Comparison of ENCODE assay signal across 10 cellular contexts in the genomic region with DNA sequence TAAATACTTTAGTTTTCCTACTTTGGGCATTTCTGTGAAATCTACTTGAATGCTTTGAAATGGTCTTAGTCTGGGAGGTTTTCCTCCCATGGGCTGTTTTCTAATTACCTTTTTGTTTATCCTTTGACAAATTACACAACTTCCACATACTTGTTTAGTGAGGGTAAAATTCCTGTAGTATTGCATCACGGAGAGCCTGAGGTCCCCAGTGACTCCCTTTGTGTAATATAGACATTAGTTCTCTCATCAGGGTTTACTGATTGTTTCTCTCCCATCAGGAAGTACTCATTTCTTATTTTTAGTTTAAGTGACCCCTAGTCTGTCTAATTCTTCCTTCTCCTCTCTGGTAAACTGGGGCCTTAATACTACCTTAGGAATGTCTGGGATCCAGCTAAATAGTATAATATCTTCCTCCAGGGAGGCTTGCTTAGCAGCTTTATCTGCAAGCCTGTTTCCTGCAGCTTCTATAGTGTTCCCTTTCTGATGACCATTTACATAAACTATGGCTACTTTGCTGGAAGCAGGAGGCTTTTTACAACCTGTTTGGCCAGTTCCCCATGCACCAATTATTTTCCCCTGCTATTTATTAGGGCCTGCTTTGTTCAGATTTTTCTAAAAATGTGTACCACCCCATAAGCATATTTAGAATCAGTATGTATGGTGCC.
DNase-seq lines count a peak whose midpoint lies in the region; ATAC-seq and TF ChIP-seq lines count a peak whose summit lies in the region.
"Had no signal": no experiment of that assay in that cellular context is flagged by ENCODE, and none has a peak within 500 bp of the region (broad histone marks: within the 10 kb centered on the region; RNA-seq: fewer than 3 reads in every experiment).

No MANE protein-coding gene starts in this region.

- intact Hi-C loops in spleen (cut with DNase I; ENCODE audit: low total_unique reads) = no loop called here
- intact Hi-C loops in naive thymus-derived CD4-positive, alpha-beta T cell (cut with micrococcal nuclease) = no loop called here

- H4K20me1 ChIP-seq in GM23248 (ENCODE audit: insufficient read depth) = no peaks in the 10 kb centered on the region

- POLR2A ChIA-PET in naive thymus-derived CD4-positive, alpha-beta T cell (lab: Charles Lee) = no interaction called here

- in situ Hi-C loops in GM23248 (cut with MboI) = no loop called here

- H2AFZ ChIP-seq in GM23248 = no peak overlapping the region

- H3K9ac ChIP-seq in GM23248 = no peak overlapping the region

- H3K27ac ChIP-seq in GM23248 = peak overlapping the region; percentile 35
- H3K27ac ChIP-seq in RWPE2 (ENCODE audit: poor library complexity, severe bottlenecking) = peak overlapping the region; percentile 85
- H3K27ac ChIP-seq in foreskin keratinocyte = no peak overlapping the region
- peak overlapping the region in 7 of 8 donors; percentile 6 to 90 (median 73) for H3K27ac ChIP-seq in spleen
- no peak overlapping the region for H3K27ac ChIP-seq in naive thymus-derived CD4-positive, alpha-beta T cell (ENCODE audit: low read depth, low read length)

- H3K9me2 ChIP-seq in GM23248 (ENCODE audit: insufficient read depth) = no peaks in the 10 kb centered on the region

- TF ChIP-seq CTCF in RWPE2 (IDR thresholded peaks at IDR 0.05; ENCODE audit: poor library complexity, severe bottlenecking) = no peak
- TF ChIP-seq CTCF in foreskin keratinocyte (conservative IDR thresholded peaks at IDR 0.05) = no peak
- no peak for TF ChIP-seq CTCF in spleen (IDR thresholded peaks at IDR 0.05 in 8 of 11, conservative IDR thresholded peaks at IDR 0.05 in 3 of 11)

- WGBS in GM23248 (ENCODE audit: low coverage in 1 of 2, low lambda C conversion rate in 2 of 2, missing lambda C conversion rate in 2 of 2), 2 experiments = 0% methylated on average over 1 of the region's 1 CpG
- 0 to 53% (median 30%) methylated on average over 1 of the region's 1 CpG for WGBS in spleen, 5 donors

- H3K4me3 ChIP-seq in GM23248 (no peak overlapping the region), RWPE2 (ENCODE audit: severe bottlenecking) (no peak overlapping the region), spleen (no peak overlapping the region)
- H3K4me3 ChIP-seq in naive thymus-derived CD4-positive, alpha-beta T cell (ENCODE audit: low read length) = no peak overlapping the region

- no peak overlapping the region for H3K4me2 ChIP-seq in GM23248 (ENCODE audit: unreplicated experiment)

- H3K79me2 ChIP-seq in GM23248 (ENCODE audit: insufficient read depth) = no peaks in the 10 kb centered on the region

- H3F3A ChIP-seq in GM23248 (ENCODE audit: insufficient read depth) = peaks cover 21% of the 10 kb centered on the region

- peaks cover 0 to 18% (median 0%) of the 10 kb centered on the region in 11 donors for H3K9me3 Mint-ChIP-seq in naive thymus-derived CD4-positive, alpha-beta T cell
- H3K9me3 Mint-ChIP-seq: activated CD4-positive, alpha-beta memory T cell treated with anti-CD3 and anti-CD28 coated beads for 36 hours had no signal

- H3K27me3 Mint-ChIP-seq in naive thymus-derived CD4-positive, alpha-beta T cell = peaks cover 0 to 5% (median 4%) of the 10 kb centered on the region in 5 donors

- peaks cover 7% of the 10 kb centered on the region for H3K4me1 ChIP-seq in GM23248 (ENCODE audit: insufficient read depth)
- peaks cover 50% of the 10 kb centered on the region for H3K4me1 ChIP-seq in RWPE2 (ENCODE audit: insufficient read depth, poor library complexity, severe bottlenecking)
- H3K4me1 ChIP-seq in foreskin keratinocyte = peaks cover 28% of the 10 kb centered on the region
- H3K4me1 ChIP-seq in spleen = peaks cover 6 to 54% (median 20%) of the 10 kb centered on the region in 6 donors
- H3K4me1 ChIP-seq in naive thymus-derived CD4-positive, alpha-beta T cell (ENCODE audit: control insufficient read depth in 2 of 2, insufficient read depth in 2 of 2, low read length in 2 of 2) = peaks cover 2 to 12% of the 10 kb centered on the region in 2 donors

- ATAC-seq in RWPE2 (ENCODE audit: low read depth) (peak; percentile 66), foreskin keratinocyte (peak; percentile 19), HG02884 (IDR thresholded peaks at IDR 0.05; ENCODE audit: unreplicated experiment) (no peak)
- no peak for ATAC-seq in naive thymus-derived CD4-positive, alpha-beta T cell

- DNase-seq in GM23248 = peak; percentile 77
- no peak for DNase-seq in RWPE2 (ENCODE audit: low spot score)
- DNase-seq in foreskin keratinocyte = peak; percentile 63 to 83
- DNase-seq in spleen = no peak
- no peak for DNase-seq in NCI-H2081 treated with DMSO at 0.1 percent for 48 hours (lab: John Stamatoyannopoulos, UW)
- DNase-seq in HUDEP-2 (lab: John Stamatoyannopoulos, UW; ENCODE audit: unreplicated experiment in 76 of 76) = no peak
- no peak for DNase-seq in naive thymus-derived CD4-positive, alpha-beta T cell
- DNase-seq: activated CD4-positive, alpha-beta memory T cell treated with anti-CD3 and anti-CD28 coated beads for 36 hours; effector CD4-positive, alpha-beta T cell had no signal

- CTCF ChIA-PET in naive thymus-derived CD4-positive, alpha-beta T cell (lab: Charles Lee) = no interaction called here

- no peak overlapping the region for H3K27ac Mint-ChIP-seq in naive thymus-derived CD4-positive, alpha-beta T cell
- H3K27ac Mint-ChIP-seq: activated CD4-positive, alpha-beta memory T cell treated with anti-CD3 and anti-CD28 coated beads for 36 hours had no signal

- H3K36me3 ChIP-seq in GM23248 (ENCODE audit: low read depth) (no peaks in the 10 kb centered on the region), RWPE2 (ENCODE audit: low read depth) (no peaks in the 10 kb centered on the region), spleen (no peaks in the 10 kb centered on the region)
- H3K36me3 ChIP-seq in naive thymus-derived CD4-positive, alpha-beta T cell (ENCODE audit: control insufficient read depth in 2 of 3, insufficient read depth in 3 of 3, low read length in 3 of 3) = no peaks in the 10 kb centered on the region

- H3K27me3 ChIP-seq in GM23248 (replicated peaks; ENCODE audit: insufficient read depth) (no peaks in the 10 kb centered on the region), RWPE2 (ENCODE audit: insufficient read depth, poor library complexity, severe bottlenecking) (no peaks in the 10 kb centered on the region), foreskin keratinocyte (no peaks in the 10 kb centered on the region), spleen (replicated peaks in 1 of 7) (no peaks in the 10 kb centered on the region)
- no peaks in the 10 kb centered on the region for H3K27me3 ChIP-seq in naive thymus-derived CD4-positive, alpha-beta T cell (ENCODE audit: control insufficient read depth in 2 of 2, insufficient read depth in 2 of 2, low read length in 2 of 2)

- no peak for TF ChIP-seq POLR2A in spleen (IDR thresholded peaks at IDR 0.05)

- H3K4me3 Mint-ChIP-seq in naive thymus-derived CD4-positive, alpha-beta T cell = no peak overlapping the region
- H3K4me3 Mint-ChIP-seq: activated CD4-positive, alpha-beta memory T cell treated with anti-CD3 and anti-CD28 coated beads for 36 hours had no signal

- H3K4me1 Mint-ChIP-seq in naive thymus-derived CD4-positive, alpha-beta T cell = peaks cover 2 to 45% (median 7%) of the 10 kb centered on the region in 7 donors

- peaks cover 0 to 40% (median 0%) of the 10 kb centered on the region in 5 donors for H3K36me3 Mint-ChIP-seq in naive thymus-derived CD4-positive, alpha-beta T cell
- H3K36me3 Mint-ChIP-seq: activated CD4-positive, alpha-beta memory T cell treated with anti-CD3 and anti-CD28 coated beads for 36 hours had no signal

- H3K9me3 ChIP-seq in GM23248 (ENCODE audit: low read depth) (no peaks in the 10 kb centered on the region), RWPE2 (ENCODE audit: severe bottlenecking) (no peaks in the 10 kb centered on the region), spleen (no peaks in the 10 kb centered on the region)
- H3K9me3 ChIP-seq in naive thymus-derived CD4-positive, alpha-beta T cell (ENCODE audit: control insufficient read depth in 2 of 3, low read length in 3 of 3) = no peaks in the 10 kb centered on the region

Comparison
In these comparisons a context has a peak if more than half of its experiments do, and no peak if none do; other contexts are left out.
1. DNase-seq: peak in GM23248 (single experiment) and foreskin keratinocyte (2 of 2); none in RWPE2 (single experiment), spleen (single experiment), NCI-H2081 treated with DMSO at 0.1 percent for 48 hours (single experiment), HUDEP-2 (0 of 76) and naive thymus-derived CD4-positive, alpha-beta T cell (0 of 9).
2. H3K27ac ChIP-seq: peak in GM23248 (single experiment), RWPE2 (single experiment) and spleen (7 of 8); none in foreskin keratinocyte (single experiment) and naive thymus-derived CD4-positive, alpha-beta T cell (single experiment).
3. ATAC-seq: peak in RWPE2 (single experiment) and foreskin keratinocyte (single experiment); none in HG02884 (single experiment) and naive thymus-derived CD4-positive, alpha-beta T cell (single experiment).